8 cellular contexts compared by ENCODE assay signal in the genomic region with DNA sequence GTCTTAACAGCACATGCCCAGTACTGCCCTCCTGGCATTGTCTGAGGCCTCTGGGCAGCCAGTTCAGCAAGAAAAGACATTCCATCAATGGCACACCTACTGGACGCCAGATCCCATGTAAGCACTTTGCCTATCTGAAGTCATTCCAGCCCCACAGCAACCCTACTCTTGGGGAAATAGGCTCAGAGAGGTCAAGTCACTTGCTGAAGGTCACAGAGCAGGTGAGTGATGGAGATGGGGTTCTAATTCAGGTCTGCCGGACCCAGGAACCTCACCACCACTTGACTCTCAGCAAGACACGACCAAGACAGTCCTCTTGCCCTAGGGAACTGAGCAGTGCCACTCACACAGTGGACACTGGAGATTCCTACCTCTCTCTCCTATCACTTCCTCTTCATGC.
"Had no signal": no experiment of that assay in that cellular context is flagged by ENCODE, and none has a peak within 500 bp of the region (broad histone marks: within the 10 kb centered on the region; RNA-seq: fewer than 3 reads in every experiment).

No MANE protein-coding gene starts in this region.

- FAIRE-seq: G401.6, GM12878, GM12891, GM12892, GM18507, GM19239 had no signal

- ATAC-seq: GM12878 had no signal

- H3K4me3 ChIP-seq: GM12878 had no signal

- DNase-seq: GDM1, GF-D8 had no signal
